ENCODE assay signal across 1 cellular context in genomic region chr1:224528900-224529299, GRCh38.
A peak's percentile ranks its signal among the peaks of the same experiment; 100 is the strongest.
TF ChIP-seq lines count a peak whose summit lies in the region.

No MANE protein-coding gene starts in this region.

TF ChIP-seq in K562, 482 proteins besides CTCF, POLR2A, EP300 and RAD21 (continued from another document and continues in another):
- TF ChIP-seq POLR2AphosphoS2 (IDR thresholded peaks at IDR 0.05; ENCODE audit: low read length) (no peak), MXD1 (CRISPR knock-in tag; IDR thresholded peaks at IDR 0.05; ENCODE audit: borderline replicate concordance, poor library complexity, severe bottlenecking) (no peak), PCBP2 (IDR thresholded peaks at IDR 0.05; ENCODE audit: low read depth, low read length, poor library complexity, severe bottlenecking) (no peak), FOS (IDR thresholded peaks at IDR 0.05; ENCODE audit: extremely low read depth, insufficient read length) (peak; percentile 44), RBM39 (optimal IDR thresholded peaks at IDR 0.05; ENCODE audit: low read depth, low read length) (no peak), CBX8 (IDR thresholded peaks at IDR 0.05; ENCODE audit: borderline replicate concordance, extremely low read depth, low read depth, low read length, poor library complexity, severe bottlenecking) (no peak), ZNF41 (CRISPR knock-in tag; conservative IDR thresholded peaks at IDR 0.05) (no peak), RBM15 (IDR thresholded peaks at IDR 0.05; ENCODE audit: insufficient read depth, low read length) (no peak), NFIX (CRISPR knock-in tag; IDR thresholded peaks at IDR 0.05; ENCODE audit: low read depth) (no peak), ZEB2 (IDR thresholded peaks at IDR 0.05) (no peak), ZFX (CRISPR knock-in tag; IDR thresholded peaks at IDR 0.05) (no peak), BRD4 (IDR thresholded peaks at IDR 0.05) (no peak), ZNF445 (CRISPR knock-in tag; IDR thresholded peaks at IDR 0.05; ENCODE audit: low read depth) (no peak), ZNF253 (CRISPR knock-in tag; conservative IDR thresholded peaks at IDR 0.05) (no peak), SNRNP70 (optimal IDR thresholded peaks at IDR 0.05; ENCODE audit: low read depth, low read length) (no peak), MNT (conservative IDR thresholded peaks at IDR 0.05) (no peak), ZNF76 (CRISPR knock-in tag; IDR thresholded peaks at IDR 0.05; ENCODE audit: borderline replicate concordance) (no peak), ZBTB17 (CRISPR knock-in tag; IDR thresholded peaks at IDR 0.05) (no peak), CREB1 (IDR thresholded peaks at IDR 0.05) (no peak), CREB1 (CRISPR knock-in tag; IDR thresholded peaks at IDR 0.05) (no peak), GABPB1 (CRISPR knock-in tag; IDR thresholded peaks at IDR 0.05) (peak; percentile 67; the same call in 1 of the 2 replicates), ID3 (CRISPR knock-in tag; IDR thresholded peaks at IDR 0.05) (no peak), ID3 (tag; IDR thresholded peaks at IDR 0.05) (peak; percentile 71; the same call in 1 of the 2 replicates), HINFP (tag; conservative IDR thresholded peaks at IDR 0.05; ENCODE audit: low read depth) (no peak), PYGO2 (tag; IDR thresholded peaks at IDR 0.05) (no peak), CC2D1A (IDR thresholded peaks at IDR 0.05) (no peak), ASH1L (IDR thresholded peaks at IDR 0.05; ENCODE audit: borderline replicate concordance, low read depth, partially characterized antibody) (no peak), SPI1 (IDR thresholded peaks at IDR 0.05; ENCODE audit: borderline replicate concordance, low read depth, low read length) (no peak), CXXC5 (CRISPR knock-in tag; IDR thresholded peaks at IDR 0.05) (0 out of 2 replicates have a peak, but pooled peaks have one; percentile 26), ZNF395 (CRISPR knock-in tag; IDR thresholded peaks at IDR 0.05) (peak; percentile 32; the same call in 1 of the 2 replicates), ARID2 (IDR thresholded peaks at IDR 0.05) (no peak), CBFA2T3 (IDR thresholded peaks at IDR 0.05) (peak; percentile 49), CAMTA2 (CRISPR knock-in tag; conservative IDR thresholded peaks at IDR 0.05) (no peak), UBTF (IDR thresholded peaks at IDR 0.05; ENCODE audit: borderline replicate concordance in 1 of 2, low read depth in 2 of 2, low read length in 2 of 2) (no peak), ZNF764 (CRISPR knock-in tag; IDR thresholded peaks at IDR 0.05; ENCODE audit: low read depth) (no peak)
- TF ChIP-seq, protein P1, sequence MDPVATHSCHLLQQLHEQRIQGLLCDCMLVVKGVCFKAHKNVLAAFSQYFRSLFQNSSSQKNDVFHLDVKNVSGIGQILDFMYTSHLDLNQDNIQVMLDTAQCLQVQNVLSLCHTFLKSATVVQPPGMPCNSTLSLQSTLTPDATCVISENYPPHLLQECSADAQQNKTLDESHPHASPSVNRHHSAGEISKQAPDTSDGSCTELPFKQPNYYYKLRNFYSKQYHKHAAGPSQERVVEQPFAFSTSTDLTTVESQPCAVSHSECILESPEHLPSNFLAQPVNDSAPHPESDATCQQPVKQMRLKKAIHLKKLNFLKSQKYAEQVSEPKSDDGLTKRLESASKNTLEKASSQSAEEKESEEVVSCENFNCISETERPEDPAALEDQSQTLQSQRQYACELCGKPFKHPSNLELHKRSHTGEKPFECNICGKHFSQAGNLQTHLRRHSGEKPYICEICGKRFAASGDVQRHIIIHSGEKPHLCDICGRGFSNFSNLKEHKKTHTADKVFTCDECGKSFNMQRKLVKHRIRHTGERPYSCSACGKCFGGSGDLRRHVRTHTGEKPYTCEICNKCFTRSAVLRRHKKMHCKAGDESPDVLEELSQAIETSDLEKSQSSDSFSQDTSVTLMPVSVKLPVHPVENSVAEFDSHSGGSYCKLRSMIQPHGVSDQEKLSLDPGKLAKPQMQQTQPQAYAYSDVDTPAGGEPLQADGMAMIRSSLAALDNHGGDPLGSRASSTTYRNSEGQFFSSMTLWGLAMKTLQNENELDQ (CRISPR knock-in tag; IDR thresholded peaks at IDR 0.05; ENCODE audit: borderline replicate concordance) = no peak
- TF ChIP-seq, protein P2, sequence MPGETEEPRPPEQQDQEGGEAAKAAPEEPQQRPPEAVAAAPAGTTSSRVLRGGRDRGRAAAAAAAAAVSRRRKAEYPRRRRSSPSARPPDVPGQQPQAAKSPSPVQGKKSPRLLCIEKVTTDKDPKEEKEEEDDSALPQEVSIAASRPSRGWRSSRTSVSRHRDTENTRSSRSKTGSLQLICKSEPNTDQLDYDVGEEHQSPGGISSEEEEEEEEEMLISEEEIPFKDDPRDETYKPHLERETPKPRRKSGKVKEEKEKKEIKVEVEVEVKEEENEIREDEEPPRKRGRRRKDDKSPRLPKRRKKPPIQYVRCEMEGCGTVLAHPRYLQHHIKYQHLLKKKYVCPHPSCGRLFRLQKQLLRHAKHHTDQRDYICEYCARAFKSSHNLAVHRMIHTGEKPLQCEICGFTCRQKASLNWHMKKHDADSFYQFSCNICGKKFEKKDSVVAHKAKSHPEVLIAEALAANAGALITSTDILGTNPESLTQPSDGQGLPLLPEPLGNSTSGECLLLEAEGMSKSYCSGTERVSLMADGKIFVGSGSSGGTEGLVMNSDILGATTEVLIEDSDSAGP (CRISPR knock-in tag; IDR thresholded peaks at IDR 0.05) = no peak
- TF ChIP-seq, protein P3, sequence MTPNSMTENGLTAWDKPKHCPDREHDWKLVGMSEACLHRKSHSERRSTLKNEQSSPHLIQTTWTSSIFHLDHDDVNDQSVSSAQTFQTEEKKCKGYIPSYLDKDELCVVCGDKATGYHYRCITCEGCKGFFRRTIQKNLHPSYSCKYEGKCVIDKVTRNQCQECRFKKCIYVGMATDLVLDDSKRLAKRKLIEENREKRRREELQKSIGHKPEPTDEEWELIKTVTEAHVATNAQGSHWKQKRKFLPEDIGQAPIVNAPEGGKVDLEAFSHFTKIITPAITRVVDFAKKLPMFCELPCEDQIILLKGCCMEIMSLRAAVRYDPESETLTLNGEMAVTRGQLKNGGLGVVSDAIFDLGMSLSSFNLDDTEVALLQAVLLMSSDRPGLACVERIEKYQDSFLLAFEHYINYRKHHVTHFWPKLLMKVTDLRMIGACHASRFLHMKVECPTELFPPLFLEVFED (CRISPR knock-in tag; conservative IDR thresholded peaks at IDR 0.05) = no peak
- TF ChIP-seq, protein P4, sequence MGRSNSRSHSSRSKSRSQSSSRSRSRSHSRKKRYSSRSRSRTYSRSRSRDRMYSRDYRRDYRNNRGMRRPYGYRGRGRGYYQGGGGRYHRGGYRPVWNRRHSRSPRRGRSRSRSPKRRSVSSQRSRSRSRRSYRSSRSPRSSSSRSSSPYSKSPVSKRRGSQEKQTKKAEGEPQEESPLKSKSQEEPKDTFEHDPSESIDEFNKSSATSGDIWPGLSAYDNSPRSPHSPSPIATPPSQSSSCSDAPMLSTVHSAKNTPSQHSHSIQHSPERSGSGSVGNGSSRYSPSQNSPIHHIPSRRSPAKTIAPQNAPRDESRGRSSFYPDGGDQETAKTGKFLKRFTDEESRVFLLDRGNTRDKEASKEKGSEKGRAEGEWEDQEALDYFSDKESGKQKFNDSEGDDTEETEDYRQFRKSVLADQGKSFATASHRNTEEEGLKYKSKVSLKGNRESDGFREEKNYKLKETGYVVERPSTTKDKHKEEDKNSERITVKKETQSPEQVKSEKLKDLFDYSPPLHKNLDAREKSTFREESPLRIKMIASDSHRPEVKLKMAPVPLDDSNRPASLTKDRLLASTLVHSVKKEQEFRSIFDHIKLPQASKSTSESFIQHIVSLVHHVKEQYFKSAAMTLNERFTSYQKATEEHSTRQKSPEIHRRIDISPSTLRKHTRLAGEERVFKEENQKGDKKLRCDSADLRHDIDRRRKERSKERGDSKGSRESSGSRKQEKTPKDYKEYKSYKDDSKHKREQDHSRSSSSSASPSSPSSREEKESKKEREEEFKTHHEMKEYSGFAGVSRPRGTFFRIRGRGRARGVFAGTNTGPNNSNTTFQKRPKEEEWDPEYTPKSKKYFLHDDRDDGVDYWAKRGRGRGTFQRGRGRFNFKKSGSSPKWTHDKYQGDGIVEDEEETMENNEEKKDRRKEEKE (IDR thresholded peaks at IDR 0.05; ENCODE audit: borderline replicate concordance in 1 of 2, control insufficient read depth in 1 of 2, low read depth in 2 of 2, low read length in 1 of 2) = no peak
- TF ChIP-seq, protein P5, sequence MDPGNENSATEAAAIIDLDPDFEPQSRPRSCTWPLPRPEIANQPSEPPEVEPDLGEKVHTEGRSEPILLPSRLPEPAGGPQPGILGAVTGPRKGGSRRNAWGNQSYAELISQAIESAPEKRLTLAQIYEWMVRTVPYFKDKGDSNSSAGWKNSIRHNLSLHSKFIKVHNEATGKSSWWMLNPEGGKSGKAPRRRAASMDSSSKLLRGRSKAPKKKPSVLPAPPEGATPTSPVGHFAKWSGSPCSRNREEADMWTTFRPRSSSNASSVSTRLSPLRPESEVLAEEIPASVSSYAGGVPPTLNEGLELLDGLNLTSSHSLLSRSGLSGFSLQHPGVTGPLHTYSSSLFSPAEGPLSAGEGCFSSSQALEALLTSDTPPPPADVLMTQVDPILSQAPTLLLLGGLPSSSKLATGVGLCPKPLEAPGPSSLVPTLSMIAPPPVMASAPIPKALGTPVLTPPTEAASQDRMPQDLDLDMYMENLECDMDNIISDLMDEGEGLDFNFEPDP (CRISPR knock-in tag; IDR thresholded peaks at IDR 0.05) = no peak
- TF ChIP-seq, protein P6, sequence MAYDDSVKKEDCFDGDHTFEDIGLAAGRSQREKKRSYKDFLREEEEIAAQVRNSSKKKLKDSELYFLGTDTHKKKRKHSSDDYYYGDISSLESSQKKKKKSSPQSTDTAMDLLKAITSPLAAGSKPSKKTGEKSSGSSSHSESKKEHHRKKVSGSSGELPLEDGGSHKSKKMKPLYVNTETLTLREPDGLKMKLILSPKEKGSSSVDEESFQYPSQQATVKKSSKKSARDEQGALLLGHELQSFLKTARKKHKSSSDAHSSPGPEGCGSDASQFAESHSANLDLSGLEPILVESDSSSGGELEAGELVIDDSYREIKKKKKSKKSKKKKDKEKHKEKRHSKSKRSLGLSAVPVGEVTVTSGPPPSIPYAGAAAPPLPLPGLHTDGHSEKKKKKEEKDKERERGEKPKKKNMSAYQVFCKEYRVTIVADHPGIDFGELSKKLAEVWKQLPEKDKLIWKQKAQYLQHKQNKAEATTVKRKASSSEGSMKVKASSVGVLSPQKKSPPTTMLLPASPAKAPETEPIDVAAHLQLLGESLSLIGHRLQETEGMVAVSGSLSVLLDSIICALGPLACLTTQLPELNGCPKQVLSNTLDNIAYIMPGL (CRISPR knock-in tag; IDR thresholded peaks at IDR 0.05) = no peak
